In genomic region chr1:243287652-243288051, GRCh38 we compare ENCODE assay signal across 8 cellular contexts. TPM values are rescaled to one million over a fixed set of nuclear protein-coding genes. Genes with fewer than 3 reads are reported as not detected.
A peak's percentile ranks its signal among the peaks of the same experiment; 100 is the strongest.
DNase-seq lines count a peak whose midpoint lies in the region; ATAC-seq, FAIRE-seq and TF ChIP-seq lines count a peak whose summit lies in the region.

No MANE protein-coding gene starts in this region.

- FAIRE-seq in kidney (lab: Jason Lieb, UNC), result peak; percentile 91

- peak; percentile 95 for ATAC-seq in GM21367 (IDR thresholded peaks at IDR 0.05; ENCODE audit: unreplicated experiment)
- ATAC-seq in HG03565 (IDR thresholded peaks at IDR 0.05; ENCODE audit: unreplicated experiment), result peak; percentile 98
- peak; percentile 58 for ATAC-seq in activated CD8-positive, alpha-beta T cell treated with anti-CD3 and anti-CD28 coated beads, Interleukin-2, amount 10 ng/mL, durations not matched to agents 7 days and 5 days

- 46 to 50% methylated on average over 1 of the region's 1 CpG for WGBS in testis, 2 donors

- H3K4me1 ChIP-seq in kidney (ENCODE audit: control insufficient read depth in 1 of 2, insufficient read depth in 1 of 2, low read depth in 1 of 2, low read length in 2 of 2), result no peaks in the 10 kb centered on the region
- H3K4me1 ChIP-seq in testis, result peaks cover 4% of the 10 kb centered on the region

- H3K4me3 ChIP-seq in kidney (ENCODE audit: low read length in 2 of 2) (no peak overlapping the region), testis (no peak overlapping the region)

- CTCF ChIA-PET in activated CD8-positive, alpha-beta T cell treated with anti-CD3 and anti-CD28 coated beads, Interleukin-2, amount 10 ng/mL, durations not matched to agents 7 days and 5 days (lab: Charles Lee), result no interaction called here

- H3K36me3 ChIP-seq in kidney (ENCODE audit: control insufficient read depth in 1 of 2, insufficient read depth in 2 of 2, low read length in 2 of 2) (peaks cover 3 to 12% of the 10 kb centered on the region in 2 donors), testis (ENCODE audit: low read depth, missing control alignments) (no peaks in the 10 kb centered on the region)

- peaks cover 3% of the 10 kb centered on the region for H3K9me3 Mint-ChIP-seq in activated CD8-positive, alpha-beta T cell treated with anti-CD3 and anti-CD28 coated beads, Interleukin-2, amount 10 ng/mL, durations not matched to agents 7 days and 5 days (ENCODE audit: insufficient read depth)

- POLR2A ChIA-PET in activated CD8-positive, alpha-beta T cell treated with anti-CD3 and anti-CD28 coated beads, Interleukin-2, amount 10 ng/mL, durations not matched to agents 7 days and 5 days (lab: Charles Lee), result no interaction called here

- intact Hi-C loops in kidney (cut with DNase I), result no loop called here
- intact Hi-C loops in testis (cut with DNase I; ENCODE audit: low total_unique reads), result no loop called here

- H3K27ac ChIP-seq in kidney (ENCODE audit: low read depth in 2 of 2, low read length in 2 of 2) (peak overlapping the region in 1 of 2 donors; percentile 75), testis (no peak overlapping the region)

- peaks cover 44% of the 10 kb centered on the region for H3K36me3 Mint-ChIP-seq in activated CD8-positive, alpha-beta T cell treated with anti-CD3 and anti-CD28 coated beads, Interleukin-2, amount 10 ng/mL, durations not matched to agents 7 days and 5 days (ENCODE audit: low read depth)

- H3K9ac ChIP-seq in kidney (ENCODE audit: low read length in 2 of 2), result no peak overlapping the region

- peaks cover 27% of the 10 kb centered on the region for H3K4me1 Mint-ChIP-seq in activated CD8-positive, alpha-beta T cell treated with anti-CD3 and anti-CD28 coated beads, Interleukin-2, amount 10 ng/mL, durations not matched to agents 7 days and 5 days (ENCODE audit: low read depth)

- TF ChIP-seq POLR2A in testis (IDR thresholded peaks at IDR 0.05), result no peak

- H3K27ac Mint-ChIP-seq in activated CD8-positive, alpha-beta T cell treated with anti-CD3 and anti-CD28 coated beads, Interleukin-2, amount 10 ng/mL, durations not matched to agents 7 days and 5 days, result peak overlapping the region; percentile 62

- peak; percentile 89 for DNase-seq in EH (ENCODE audit: low read depth)
- no peak for DNase-seq in activated CD8-positive, alpha-beta T cell treated with anti-CD3 and anti-CD28 coated beads, Interleukin-2, amount 10 ng/mL, durations not matched to agents 7 days and 5 days
- DNase-seq in kidney, result no peak
- DNase-seq in NCI-H1930 (lab: John Stamatoyannopoulos, UW), result no peak
- no peak for DNase-seq in testis
- no peak for DNase-seq in NK-92 (lab: John Stamatoyannopoulos, UW; ENCODE audit: unreplicated experiment)

- H3K4me3 Mint-ChIP-seq in activated CD8-positive, alpha-beta T cell treated with anti-CD3 and anti-CD28 coated beads, Interleukin-2, amount 10 ng/mL, durations not matched to agents 7 days and 5 days, result no peak overlapping the region

- H3K27me3 ChIP-seq in testis, result no peaks in the 10 kb centered on the region

- H3K9me3 ChIP-seq in kidney (ENCODE audit: control insufficient read depth in 1 of 2, low read length in 2 of 2) (no peaks in the 10 kb centered on the region), testis (no peaks in the 10 kb centered on the region)

- no peaks in the 10 kb centered on the region for H3K27me3 Mint-ChIP-seq in activated CD8-positive, alpha-beta T cell treated with anti-CD3 and anti-CD28 coated beads, Interleukin-2, amount 10 ng/mL, durations not matched to agents 7 days and 5 days (ENCODE audit: low read depth)

- TF ChIP-seq CTCF in kidney (IDR thresholded peaks at IDR 0.05; ENCODE audit: borderline replicate concordance, extremely low read depth, insufficient read depth) (no peak), testis (IDR thresholded peaks at IDR 0.05) (no peak)

RNA-seq across cellular contexts. Expression of gene SDCCAG8, which starts 31.8 kb away (rescaled TPM):
- 10 to 100 TPM; 16.6 to 20.0 TPM for total RNA-seq in activated CD8-positive, alpha-beta T cell treated with anti-CD3 and anti-CD28 coated beads, Interleukin-2, amount 10 ng/mL, durations not matched to agents 7 days and 5 days
- 53.2 TPM for total RNA-seq in kidney
- 29.6 TPM for polyA plus RNA-seq in kidney (ENCODE audit: insufficient read depth, low read depth, low replicate concordance)
- 10 to 100 TPM; 40.6 to 45.4 TPM for total RNA-seq in testis
- polyA plus RNA-seq in testis (ENCODE audit: insufficient read depth, low read depth, low replicate concordance), result 21.9 TPM

RNA-seq across cellular contexts. Expression of gene CEP170, which starts 32.6 kb away (rescaled TPM):
- total RNA-seq in activated CD8-positive, alpha-beta T cell treated with anti-CD3 and anti-CD28 coated beads, Interleukin-2, amount 10 ng/mL, durations not matched to agents 7 days and 5 days, result 10 to 100 TPM; 24.3 to 26.9 TPM
- 43.2 TPM for total RNA-seq in kidney
- 6.8 TPM for polyA plus RNA-seq in kidney (ENCODE audit: insufficient read depth, low read depth, low replicate concordance)
- 100 to 1,000 TPM in 1 of 2 donors, 10 to 100 TPM in 1; 64.0 to 132 TPM for total RNA-seq in testis
- polyA plus RNA-seq in testis (ENCODE audit: insufficient read depth, low read depth, low replicate concordance), result 165 TPM
